In genomic region chr4:177070533-177070932, GRCh38 we compare ENCODE assay signal across 25 cellular contexts.
DNase-seq lines count a peak whose midpoint lies in the region; ATAC-seq, FAIRE-seq and TF ChIP-seq lines count a peak whose summit lies in the region.
"Had no signal": no experiment of that assay in that cellular context is flagged by ENCODE, and none has a peak within 500 bp of the region (broad histone marks: within the 10 kb centered on the region; RNA-seq: fewer than 3 reads in every experiment).

No MANE protein-coding gene starts in this region.

- no peaks in the 10 kb centered on the region for H3K9me2 ChIP-seq in GM23248 (ENCODE audit: insufficient read depth)
- no peaks in the 10 kb centered on the region for H3K9me2 ChIP-seq in PC-9 (ENCODE audit: insufficient read depth)
- H3K9me2 ChIP-seq: SK-N-SH had no signal

- POLR2A ChIA-PET in A549 (lab: Yijun Ruan, JAX) (no interaction called here), PC-9 (lab: Charles Lee; ENCODE audit: unreplicated experiment) (no interaction called here)

- TF ChIP-seq EP300 in A549 (IDR thresholded peaks at IDR 0.05), result no peak

- H3K27ac ChIP-seq in A549 (0 out of 6 replicates have a peak overlapping the region, but pooled peaks of 1 of the 2 experiments have one; percentile 31), GM23248 (no peak overlapping the region), PC-9 (no peak overlapping the region)
- H3K27ac ChIP-seq: Peyer's patch had no signal

- no peaks in the 10 kb centered on the region for H3K9me3 ChIP-seq in A549
- no peaks in the 10 kb centered on the region for H3K9me3 ChIP-seq in GM23248 (ENCODE audit: low read depth)
- no peaks in the 10 kb centered on the region for H3K9me3 ChIP-seq in PC-9 (ENCODE audit: insufficient read depth, low read depth)
- H3K9me3 ChIP-seq: Peyer's patch, SK-N-SH had no signal

- no peaks in the 10 kb centered on the region for H3K79me2 ChIP-seq in GM23248 (ENCODE audit: insufficient read depth)
- H3K79me2 ChIP-seq in PC-9 (ENCODE audit: low read depth), result no peaks in the 10 kb centered on the region

- H4K20me1 ChIP-seq in GM23248 (ENCODE audit: insufficient read depth) (no peaks in the 10 kb centered on the region), PC-9 (ENCODE audit: insufficient read depth) (no peaks in the 10 kb centered on the region)

- BruUV-seq in PC-9 (replicated peaks; lab: Mats Ljungman, UMichigan), result no TSS peak

- H3K4me1 ChIP-seq in A549 (no peaks in the 10 kb centered on the region), GM23248 (ENCODE audit: insufficient read depth) (no peaks in the 10 kb centered on the region), PC-9 (replicated peaks; ENCODE audit: insufficient read depth) (no peaks in the 10 kb centered on the region)
- H3K4me1 ChIP-seq: Peyer's patch had no signal

- no peak for TF ChIP-seq POLR2A in A549 (IDR thresholded peaks at IDR 0.05; ENCODE audit: low read length)

- H3F3A ChIP-seq in GM23248 (ENCODE audit: insufficient read depth), result 0 out of 2 replicates have a peak, but pooled peaks cover 4% of the 10 kb centered on the region
- H3F3A ChIP-seq in PC-9 (ENCODE audit: insufficient read depth, low read depth), result no peaks in the 10 kb centered on the region

- no peak overlapping the region for H2AFZ ChIP-seq in GM23248
- peak overlapping the region; percentile 43; the same call in 1 of the 2 replicates for H2AFZ ChIP-seq in PC-9

- intact Hi-C loops in PC-9 (cut with micrococcal nuclease; ENCODE audit: unreplicated experiment), result no loop called here

- TF ChIP-seq CTCF in A549 (IDR thresholded peaks at IDR 0.05) (no peak), PC-9 (conservative IDR thresholded peaks at IDR 0.05) (no peak), fibroblast of mammary gland (conservative IDR thresholded peaks at IDR 0.05; ENCODE audit: control insufficient read depth, insufficient read depth, low read depth, low read length) (no peak)

- DNase-seq in A549 (ENCODE audit: low read depth in 1 of 2, low spot score in 1 of 2), result no peak
- DNase-seq in GM23248, result peak; percentile 55
- DNase-seq in PC-9, result no peak
- DNase-seq in fibroblast of mammary gland (ENCODE audit: low read depth), result peak; percentile 27
- no peak for DNase-seq in SW480 (ENCODE audit: low spot score)
- no peak for DNase-seq in A172 (ENCODE audit: low spot score)
- DNase-seq in DMS114 treated with DMSO at 0.1 percent for 48 hours (lab: John Stamatoyannopoulos, UW; ENCODE audit: unreplicated experiment), result no peak
- DNase-seq: 8988T; C1 segment of cervical spinal cord; CD4-positive, alpha-beta memory T cell; COR-L47; EL; GF-D8; H7; KG1; MM.1S; NCI-H2029; NCI-H526 treated with DMSO at 0.1 percent for 48 hours; Peyer's patch; SIG-M5; SK-N-SH; SW 1271 had no signal

- CTCF ChIA-PET in A549 (lab: Yijun Ruan, JAX), result no interaction called here
- CTCF ChIA-PET in PC-9 (lab: Charles Lee), result no interaction called here

- in situ Hi-C loops in GM23248 (cut with MboI), result no loop called here

- TF ChIP-seq RAD21 in A549 (conservative IDR thresholded peaks at IDR 0.05 in 1 of 2, IDR thresholded peaks at IDR 0.05 in 1 of 2), result no peak

- H3K4me3 ChIP-seq in A549 (no peak overlapping the region), GM23248 (no peak overlapping the region), PC-9 (no peak overlapping the region), fibroblast of mammary gland (ENCODE audit: control insufficient read depth, low read depth, low read length) (no peak overlapping the region)
- H3K4me3 ChIP-seq: Peyer's patch had no signal

- no peak for FAIRE-seq in A549 (lab: Jason Lieb, UNC)
- FAIRE-seq: GM12892, HTR-8/SVneo had no signal

- no peak overlapping the region for H3K9ac ChIP-seq in GM23248
- H3K9ac ChIP-seq: SK-N-SH had no signal

- ATAC-seq in A549 (no peak), HG03439 (IDR thresholded peaks at IDR 0.05; ENCODE audit: unreplicated experiment) (no peak)

- H3K36me3 ChIP-seq in GM23248 (ENCODE audit: low read depth), result no peaks in the 10 kb centered on the region
- H3K36me3 ChIP-seq in PC-9 (ENCODE audit: low read depth), result no peaks in the 10 kb centered on the region
- H3K36me3 ChIP-seq: Peyer's patch had no signal

- H3K4me2 ChIP-seq in A549 (no peak overlapping the region), GM23248 (ENCODE audit: unreplicated experiment) (no peak overlapping the region), PC-9 (no peak overlapping the region)
- H3K4me2 ChIP-seq: SK-N-SH had no signal

- H3K27me3 ChIP-seq in GM23248 (replicated peaks; ENCODE audit: insufficient read depth) (no peaks in the 10 kb centered on the region), PC-9 (ENCODE audit: insufficient read depth, low read depth) (no peaks in the 10 kb centered on the region)
- H3K27me3 ChIP-seq: Peyer's patch had no signal

TF ChIP-seq in A549, 52 proteins besides CTCF, POLR2A, EP300 and RAD21:
- TF ChIP-seq ZNF302 (CRISPR knock-in tag; IDR thresholded peaks at IDR 0.05), result no peak
- no peak for TF ChIP-seq NFE2L2 (conservative IDR thresholded peaks at IDR 0.05; ENCODE audit: low read length)
- no peak for TF ChIP-seq CBX8 (IDR thresholded peaks at IDR 0.05)
- no peak for TF ChIP-seq RARB (CRISPR knock-in tag; IDR thresholded peaks at IDR 0.05)
- TF ChIP-seq MAFK (IDR thresholded peaks at IDR 0.05; ENCODE audit: partially characterized antibody), result peak; percentile 44
TF ChIP-seq in A549: peak in this region for 1.

Comparison
In these comparisons a context has a peak if more than half of its experiments do, and no peak if none do; other contexts are left out.
1. DNase-seq: peak in GM23248 (single experiment) and fibroblast of mammary gland (single experiment); none in A549 (0 of 2), PC-9 (0 of 2), SW480 (single experiment), A172 (single experiment) and DMS114 treated with DMSO at 0.1 percent for 48 hours (single experiment).